ENCODE assay signal across 1 cellular context in the genomic region with DNA sequence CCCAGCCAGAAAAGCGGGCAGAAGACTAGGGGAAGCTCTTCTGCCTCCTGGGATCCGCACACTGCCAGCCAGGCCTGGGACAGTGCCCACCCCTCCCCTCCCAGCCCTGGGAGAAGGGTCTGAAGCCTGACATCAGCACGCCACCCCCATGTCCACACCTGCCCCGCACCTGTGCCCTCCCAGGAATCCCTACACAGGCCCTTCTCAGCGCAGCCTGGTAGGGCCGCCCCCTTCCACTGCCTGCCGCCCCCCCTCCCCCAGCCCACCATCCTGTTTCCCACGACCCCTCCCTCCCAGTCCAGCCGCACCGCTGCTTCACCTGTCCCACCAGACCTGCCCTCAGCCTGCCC.
TF ChIP-seq lines count a peak whose summit lies in the region.

No MANE protein-coding gene starts in this region.

TF ChIP-seq in A549, 52 proteins besides CTCF, POLR2A, EP300 and RAD21 (continued from another document):
- TF ChIP-seq FOSL2 (IDR thresholded peaks at IDR 0.05) = no peak
- TF ChIP-seq FOSL2 (CRISPR knock-in tag; IDR thresholded peaks at IDR 0.05) = no peak
